Comparison of ENCODE assay signal across 34 cellular contexts in genomic region chr1:20073247-20073646, GRCh38. TPM values are rescaled to one million over a fixed set of nuclear protein-coding genes. Genes with fewer than 3 reads are reported as not detected.
"Had no signal": no experiment of that assay in that cellular context is flagged by ENCODE, and none has a peak within 500 bp of the region (broad histone marks: within the 10 kb centered on the region; RNA-seq: fewer than 3 reads in every experiment).

No MANE protein-coding gene starts in this region.

- H3K4me1 ChIP-seq: uterus had no signal

- H3K4me3 ChIP-seq: hepatocyte, ovary, uterus had no signal

- H3K9me3 Mint-ChIP-seq: activated CD4-positive, alpha-beta memory T cell treated with anti-CD3 and anti-CD28 coated beads for 36 hours; activated T-cell treated with anti-CD3 and anti-CD28 coated beads, Interleukin-2, amount 50 U/mL, for 4 hours; activated T-helper 17 cell treated with anti-CD3 and anti-CD28 coated beads, Interleukin-2, amount 50 U/mL, for 72 hours; dendritic cell treated with granulocyte-macrophage colony-stimulating factor and Interleukin-4, amounts not matched to agents 40 ng/mL and 50 ng/mL, for 4 days; mesothelial cell of epicardium; stimulated activated effector memory CD8-positive, alpha-beta T cell treated with anti-CD3 and anti-CD28 coated beads, Interleukin-12 subunit alpha, Interleukin-12 subunit beta, amount 100 ng/mL, for 72 hours; stimulated activated naive CD8-positive, alpha-beta T cell treated with anti-CD3 and anti-CD28 coated beads, Interleukin-15, amount 100 ng/mL, for 72 hours; type B pancreatic cell had no signal

- H3K4me1 Mint-ChIP-seq: mesothelial cell of epicardium had no signal

- H3K36me3 Mint-ChIP-seq: activated CD4-positive, alpha-beta memory T cell treated with anti-CD3 and anti-CD28 coated beads for 36 hours; mesothelial cell of epicardium; stimulated activated effector memory CD8-positive, alpha-beta T cell treated with anti-CD3 and anti-CD28 coated beads, Interleukin-12 subunit alpha, Interleukin-12 subunit beta, amount 100 ng/mL, for 72 hours; type B pancreatic cell had no signal

- H3K27ac Mint-ChIP-seq: activated CD4-positive, alpha-beta memory T cell treated with anti-CD3 and anti-CD28 coated beads for 36 hours; activated T-helper 17 cell treated with anti-CD3 and anti-CD28 coated beads, Interleukin-2, amount 50 U/mL, for 72 hours; dendritic cell treated with granulocyte-macrophage colony-stimulating factor and Interleukin-4, amounts not matched to agents 40 ng/mL and 50 ng/mL, for 4 days; mesothelial cell of epicardium; naive thymus-derived CD4-positive, alpha-beta T cell; progenitor cell of endocrine pancreas; stimulated activated effector memory CD8-positive, alpha-beta T cell treated with anti-CD3 and anti-CD28 coated beads, Interleukin-12 subunit alpha, Interleukin-12 subunit beta, amount 100 ng/mL, for 72 hours; stimulated activated naive CD8-positive, alpha-beta T cell treated with anti-CD3 and anti-CD28 coated beads, Interleukin-15, amount 100 ng/mL, for 72 hours; type B pancreatic cell had no signal

- H3K36me3 ChIP-seq: esophagus squamous epithelium, ovary, uterus had no signal

- H3K27ac ChIP-seq: hepatocyte, ovary, uterus, VCaP had no signal

- H3K27me3 ChIP-seq: hepatocyte, ovary, uterus had no signal

- H3K4me3 Mint-ChIP-seq: activated CD4-positive, alpha-beta memory T cell treated with anti-CD3 and anti-CD28 coated beads for 36 hours; activated T-cell treated with anti-CD3 and anti-CD28 coated beads, Interleukin-2, amount 50 U/mL, for 4 hours; activated T-helper 17 cell treated with anti-CD3 and anti-CD28 coated beads, Interleukin-2, amount 50 U/mL, for 72 hours; dendritic cell treated with granulocyte-macrophage colony-stimulating factor and Interleukin-4, amounts not matched to agents 40 ng/mL and 50 ng/mL, for 4 days; mesothelial cell of epicardium; naive thymus-derived CD4-positive, alpha-beta T cell; stimulated activated effector memory CD8-positive, alpha-beta T cell treated with anti-CD3 and anti-CD28 coated beads, Interleukin-12 subunit alpha, Interleukin-12 subunit beta, amount 100 ng/mL, for 72 hours; stimulated activated naive CD8-positive, alpha-beta T cell treated with anti-CD3 and anti-CD28 coated beads, Interleukin-15, amount 100 ng/mL, for 72 hours; type B pancreatic cell had no signal

- ATAC-seq: activated CD4-positive, CD25-positive, alpha-beta regulatory T cell treated with anti-CD3 and anti-CD28 coated beads, Interleukin-2, amount 50 U/mL, for 24 hours; activated T-cell treated with anti-CD3 and anti-CD28 coated beads, Interleukin-2, amount 50 U/mL, for 4 hours; activated T-helper 17 cell treated with anti-CD3 and anti-CD28 coated beads, Interleukin-2, amount 50 U/mL, for 72 hours; left ventricle myocardium superior; naive thymus-derived CD4-positive, alpha-beta T cell; sciatic nerve; stimulated activated effector memory CD8-positive, alpha-beta T cell treated with anti-CD3 and anti-CD28 coated beads, Interleukin-12 subunit alpha, Interleukin-12 subunit beta, amount 100 ng/mL, for 72 hours; stimulated activated naive CD8-positive, alpha-beta T cell treated with anti-CD3 and anti-CD28 coated beads, Interleukin-15, amount 100 ng/mL, for 72 hours had no signal

- H3K9me3 ChIP-seq: esophagus squamous epithelium, ovary, uterus had no signal

- DNase-seq: activated CD4-positive, alpha-beta memory T cell treated with anti-CD3 and anti-CD28 coated beads for 36 hours; activated CD4-positive, alpha-beta T cell treated with anti-CD3 and anti-CD28 coated beads for 48 hours; activated gamma-delta T cell treated with Interleukin-2 at 50 U/mL for 16 hours; activated naive CD4-positive, alpha-beta T cell treated with anti-CD3 and anti-CD28 coated beads, Interleukin-2, amount 50 U/mL, for 16 hours; activated T-cell treated with anti-CD3 and anti-CD28 coated beads, Interleukin-2, amount 50 U/mL, for 4 hours; amniotic stem cell; central memory CD4-positive, alpha-beta T cell; effector CD4-positive, alpha-beta T cell; esophagus squamous epithelium; glutamatergic neuron; islet precursor cell; left ventricle myocardium superior; small intestine; stimulated activated CD4-positive, alpha-beta T cell treated with anti-CD3 and anti-CD28 coated beads, Interleukin-4, amount 100 ng/mL, for 24 hours; stimulated activated naive CD8-positive, alpha-beta T cell treated with anti-CD3 and anti-CD28 coated beads, Interleukin-15, amount 100 ng/mL, for 72 hours; substantia nigra; uterus had no signal

RNA-seq across cellular contexts. Expression of gene PLA2G5, which starts 3.3 kb away (rescaled TPM):
- total RNA-seq: activated CD4-positive, alpha-beta memory T cell treated with anti-CD3 and anti-CD28 coated beads for 36 hours; activated T-cell treated with anti-CD3 and anti-CD28 coated beads, Interleukin-2, amount 50 U/mL, for 4 hours; activated T-helper 17 cell treated with anti-CD3 and anti-CD28 coated beads, Interleukin-2, amount 50 U/mL, for 72 hours; astrocyte; naive thymus-derived CD4-positive, alpha-beta T cell; progenitor cell of endocrine pancreas; renal cortical epithelial cell; T-helper 1 cell treated with Interleukin-12 subunit alpha and Interleukin-12 subunit beta and Interleukin-4 antibody, amounts not matched to agents 30 ng/mL and 1 ng/mL, for 36 hours had no signal

RNA-seq across cellular contexts. Expression of gene PLA2G2D, which starts 46.1 kb away (rescaled TPM):
- total RNA-seq: activated T-cell treated with anti-CD3 and anti-CD28 coated beads, Interleukin-2, amount 50 U/mL, for 4 hours; activated T-helper 17 cell treated with anti-CD3 and anti-CD28 coated beads, Interleukin-2, amount 50 U/mL, for 72 hours; astrocyte; frontal cortex; hepatocyte; left ventricle myocardium superior; lung microvascular endothelial cell; mesothelial cell of epicardium; naive thymus-derived CD4-positive, alpha-beta T cell; progenitor cell of endocrine pancreas; renal cortical epithelial cell; sciatic nerve; T-helper 1 cell treated with Interleukin-12 subunit alpha and Interleukin-12 subunit beta and Interleukin-4 antibody, amounts not matched to agents 30 ng/mL and 1 ng/mL, for 36 hours; uterus had no signal
